12 cellular contexts compared by ENCODE assay signal in genomic region chr12:24069532-24070395, GRCh38.
A peak's percentile ranks its signal among the peaks of the same experiment; 100 is the strongest.
DNase-seq lines count a peak whose midpoint lies in the region; ATAC-seq and TF ChIP-seq lines count a peak whose summit lies in the region.
"Had no signal": no experiment of that assay in that cellular context is flagged by ENCODE, and none has a peak within 500 bp of the region (broad histone marks: within the 10 kb centered on the region; RNA-seq: fewer than 3 reads in every experiment).

No MANE protein-coding gene starts in this region.

- no peak overlapping the region for H3K4me3 ChIP-seq in fibroblast of pulmonary artery (replicated peaks; ENCODE audit: low read depth, low read length)

- H3K36me3 Mint-ChIP-seq in progenitor cell of endocrine pancreas (ENCODE audit: insufficient read depth), result no peaks in the 10 kb centered on the region

- H3K9me3 Mint-ChIP-seq in progenitor cell of endocrine pancreas (ENCODE audit: low read depth), result peaks cover 5% of the 10 kb centered on the region
- H3K9me3 Mint-ChIP-seq: dendritic cell treated with granulocyte-macrophage colony-stimulating factor and Interleukin-4, amounts not matched to agents 40 ng/mL and 50 ng/mL, for 4 days had no signal

- ATAC-seq in HG03196 (IDR thresholded peaks at IDR 0.05; ENCODE audit: unreplicated experiment), result no peak
- ATAC-seq: HCT116 had no signal

- DNase-seq in DMS 273 (lab: John Stamatoyannopoulos, UW; ENCODE audit: unreplicated experiment) (peak; percentile 30), DMS 273 treated with DMSO at 0.1 percent for 48 hours (lab: John Stamatoyannopoulos, UW) (no peak), NCI-H526 (lab: John Stamatoyannopoulos, UW) (peak; percentile 82 to 84), fibroblast of pulmonary artery (ENCODE audit: low read depth) (peak; percentile 16), progenitor cell of endocrine pancreas (ENCODE audit: low spot score, unreplicated experiment) (peak; percentile 13), RKO (ENCODE audit: low spot score) (no peak)
- DNase-seq in activated CD4-positive, alpha-beta T cell treated with anti-CD3 and anti-CD28 coated beads for 1 hour, result no peak
- DNase-seq: activated T-cell treated with anti-CD3 and anti-CD28 coated beads, Interleukin-2, amount 50 U/mL, for 48 hours; NCI-H2107 had no signal

- H3K27me3 Mint-ChIP-seq in progenitor cell of endocrine pancreas, result no peaks in the 10 kb centered on the region
- H3K27me3 Mint-ChIP-seq: dendritic cell treated with granulocyte-macrophage colony-stimulating factor and Interleukin-4, amounts not matched to agents 40 ng/mL and 50 ng/mL, for 4 days had no signal

- H3K27ac Mint-ChIP-seq in progenitor cell of endocrine pancreas, result peak overlapping the region; percentile 94
- H3K27ac Mint-ChIP-seq: dendritic cell treated with granulocyte-macrophage colony-stimulating factor and Interleukin-4, amounts not matched to agents 40 ng/mL and 50 ng/mL, for 4 days had no signal

- no peak for TF ChIP-seq CTCF in fibroblast of pulmonary artery (IDR thresholded peaks at IDR 0.05; ENCODE audit: low read length, missing control alignments)
- TF ChIP-seq CTCF in progenitor cell of endocrine pancreas (IDR thresholded peaks at IDR 0.05; ENCODE audit: unreplicated experiment), result no peak

- H3K4me3 Mint-ChIP-seq in progenitor cell of endocrine pancreas (ENCODE audit: low read depth), result peak overlapping the region; percentile 59
- H3K4me3 Mint-ChIP-seq: dendritic cell treated with granulocyte-macrophage colony-stimulating factor and Interleukin-4, amounts not matched to agents 40 ng/mL and 50 ng/mL, for 4 days had no signal

- H3K4me1 Mint-ChIP-seq in progenitor cell of endocrine pancreas (ENCODE audit: low read depth), result peaks cover 30% of the 10 kb centered on the region

Comparison
In these comparisons a context has a peak if more than half of its experiments do, and no peak if none do; other contexts are left out.
1. DNase-seq: peak in DMS 273 (single experiment), NCI-H526 (2 of 2), fibroblast of pulmonary artery (single experiment) and progenitor cell of endocrine pancreas (single experiment); none in DMS 273 treated with DMSO at 0.1 percent for 48 hours (single experiment), activated CD4-positive, alpha-beta T cell treated with anti-CD3 and anti-CD28 coated beads for 1 hour (single experiment) and RKO (single experiment).